Comparison of ENCODE assay signal across 1 cellular context in the genomic region with DNA sequence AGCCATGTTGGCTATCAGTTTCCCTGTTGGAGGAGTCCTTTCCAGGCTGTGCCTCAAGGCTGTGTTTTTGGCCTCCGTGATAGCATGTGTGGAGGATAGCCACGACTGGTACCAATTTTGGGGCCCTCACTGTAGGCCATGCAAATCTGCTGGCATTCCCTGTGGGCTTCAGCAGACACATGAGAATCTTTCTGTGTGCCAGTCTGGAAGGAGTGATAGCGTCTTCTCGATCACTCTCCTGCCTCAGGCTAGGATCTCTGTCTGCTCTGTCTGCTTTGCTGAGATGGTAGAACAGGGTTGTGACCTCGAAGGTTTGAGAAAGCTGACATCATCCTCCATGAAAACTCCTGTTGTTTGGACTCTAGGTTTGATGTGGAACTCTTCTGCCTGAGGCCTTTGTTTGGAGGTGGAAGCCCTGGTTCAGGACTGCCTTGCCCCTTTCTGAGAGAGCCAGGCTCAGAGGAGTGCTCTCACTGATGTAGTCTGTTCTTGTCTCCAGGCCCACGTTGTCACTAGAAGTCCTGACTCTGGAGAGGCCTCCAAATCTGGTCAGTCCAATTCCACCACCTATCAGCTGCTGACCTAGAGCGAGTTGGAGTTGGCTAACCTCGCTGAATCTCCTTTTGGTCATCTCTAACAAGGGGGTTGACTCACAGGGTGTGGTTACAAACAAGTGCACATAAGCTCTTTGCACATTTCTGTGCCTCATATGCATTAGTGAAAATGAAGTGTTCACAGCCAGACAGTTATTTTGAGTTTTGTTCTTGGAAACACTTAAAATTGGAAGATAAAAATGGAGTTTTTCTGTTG.
TF ChIP-seq lines count a peak whose summit lies in the region.

No MANE protein-coding gene starts in this region.

TF ChIP-seq in HEK293, 187 proteins besides CTCF, POLR2A, EP300 and RAD21:
- TF ChIP-seq, protein P1, sequence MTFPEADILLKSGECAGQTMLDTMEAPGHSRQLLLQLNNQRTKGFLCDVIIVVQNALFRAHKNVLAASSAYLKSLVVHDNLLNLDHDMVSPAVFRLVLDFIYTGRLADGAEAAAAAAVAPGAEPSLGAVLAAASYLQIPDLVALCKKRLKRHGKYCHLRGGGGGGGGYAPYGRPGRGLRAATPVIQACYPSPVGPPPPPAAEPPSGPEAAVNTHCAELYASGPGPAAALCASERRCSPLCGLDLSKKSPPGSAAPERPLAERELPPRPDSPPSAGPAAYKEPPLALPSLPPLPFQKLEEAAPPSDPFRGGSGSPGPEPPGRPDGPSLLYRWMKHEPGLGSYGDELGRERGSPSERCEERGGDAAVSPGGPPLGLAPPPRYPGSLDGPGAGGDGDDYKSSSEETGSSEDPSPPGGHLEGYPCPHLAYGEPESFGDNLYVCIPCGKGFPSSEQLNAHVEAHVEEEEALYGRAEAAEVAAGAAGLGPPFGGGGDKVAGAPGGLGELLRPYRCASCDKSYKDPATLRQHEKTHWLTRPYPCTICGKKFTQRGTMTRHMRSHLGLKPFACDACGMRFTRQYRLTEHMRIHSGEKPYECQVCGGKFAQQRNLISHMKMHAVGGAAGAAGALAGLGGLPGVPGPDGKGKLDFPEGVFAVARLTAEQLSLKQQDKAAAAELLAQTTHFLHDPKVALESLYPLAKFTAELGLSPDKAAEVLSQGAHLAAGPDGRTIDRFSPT (tag by site-specific recombination; IDR thresholded peaks at IDR 0.05) = no peak
- TF ChIP-seq ZNF544 (tag by site-specific recombination; IDR thresholded peaks at IDR 0.05) (no peak), KLF1 (tag by site-specific recombination; IDR thresholded peaks at IDR 0.05) (0 out of 2 replicates have a peak, but pooled peaks have one; percentile 31), ZNF701 (tag by site-specific recombination; IDR thresholded peaks at IDR 0.05) (no peak), ZNF664 (tag by site-specific recombination; IDR thresholded peaks at IDR 0.05) (peak; percentile 84), ZNF600 (tag by site-specific recombination; IDR thresholded peaks at IDR 0.05) (peak; percentile 73; the same call in 1 of the 2 replicates), ZNF629 (tag by site-specific recombination; IDR thresholded peaks at IDR 0.05) (peak; percentile 45)
